Comparison of ENCODE assay signal across 8 cellular contexts in genomic region chr2:239401450-239402227, GRCh38. TPM values are rescaled to one million over a fixed set of nuclear protein-coding genes. Genes with fewer than 3 reads are reported as not detected.
DNase-seq lines count a peak whose midpoint lies in the region; ATAC-seq and TF ChIP-seq lines count a peak whose summit lies in the region.

No MANE protein-coding gene starts in this region.

- under 1% methylated on average over 86 of the region's 86 CpGs for WGBS in liver

- H3K27me3 ChIP-seq in liver (ENCODE audit: control insufficient read depth in 4 of 4, insufficient read depth in 4 of 4, low read length in 3 of 4) = no peaks in the 10 kb centered on the region

- peak overlapping the region; percentile 86 for H3K4me3 Mint-ChIP-seq in dendritic cell treated with granulocyte-macrophage colony-stimulating factor and Interleukin-4, amounts not matched to agents 40 ng/mL and 50 ng/mL, for 4 days

- intact Hi-C loops in dendritic cell treated with granulocyte-macrophage colony-stimulating factor and Interleukin-4, amounts not matched to agents 40 ng/mL and 50 ng/mL, for 4 days (cut with micrococcal nuclease) = loop anchor here (2.0 to 5.0 kb wide), 2 partner anchors 36 to 135 kb away; no protein-coding TSS in a partner anchor

- peaks cover 11% of the 10 kb centered on the region for H3K36me3 Mint-ChIP-seq in dendritic cell treated with granulocyte-macrophage colony-stimulating factor and Interleukin-4, amounts not matched to agents 40 ng/mL and 50 ng/mL, for 4 days (ENCODE audit: low read depth)

- H3K9me3 Mint-ChIP-seq in dendritic cell treated with granulocyte-macrophage colony-stimulating factor and Interleukin-4, amounts not matched to agents 40 ng/mL and 50 ng/mL, for 4 days = no peaks in the 10 kb centered on the region

- H3K27me3 Mint-ChIP-seq in dendritic cell treated with granulocyte-macrophage colony-stimulating factor and Interleukin-4, amounts not matched to agents 40 ng/mL and 50 ng/mL, for 4 days = peaks cover 3% of the 10 kb centered on the region

- peaks cover 1 to 20% (median 11%) of the 10 kb centered on the region in 4 donors for H3K4me1 ChIP-seq in liver (ENCODE audit: control insufficient read depth in 4 of 4, insufficient read depth in 4 of 4, low read length in 3 of 4)

- no peak for TF ChIP-seq CTCF in liver (IDR thresholded peaks at IDR 0.05; ENCODE audit: low read depth, low read length, missing input control)

- H3K4me3 ChIP-seq in liver (ENCODE audit: low read depth in 1 of 3, low read length in 3 of 3) = peak overlapping the region; percentile 65 to 87 (median 73)

- H3K9me3 ChIP-seq in liver (ENCODE audit: control insufficient read depth in 4 of 4, low read length in 3 of 4) = no peaks in the 10 kb centered on the region

- peak overlapping the region; percentile 97 to 100 for H3K27ac ChIP-seq in liver (ENCODE audit: low read depth in 1 of 2, low read length in 2 of 2)

- peak overlapping the region; percentile 88 to 94 for H3K9ac ChIP-seq in liver (ENCODE audit: low read depth in 1 of 2, low read length in 2 of 2)

- peaks cover 38% of the 10 kb centered on the region for H3K4me1 Mint-ChIP-seq in dendritic cell treated with granulocyte-macrophage colony-stimulating factor and Interleukin-4, amounts not matched to agents 40 ng/mL and 50 ng/mL, for 4 days (ENCODE audit: low read depth)

- peak; percentile 45 for ATAC-seq in GM19328 (IDR thresholded peaks at IDR 0.05; ENCODE audit: unreplicated experiment)
- peak; percentile 62 for ATAC-seq in HG03460 (IDR thresholded peaks at IDR 0.05; ENCODE audit: unreplicated experiment)

- DNase-seq in CD1c-positive myeloid dendritic cell (ENCODE audit: extremely low spot score) (peak; percentile 98), NCI-H524 (lab: John Stamatoyannopoulos, UW) (peak; percentile 90 to 92)
- DNase-seq in activated CD4-positive, alpha-beta T cell treated with anti-CD3 and anti-CD28 coated beads for 4 hours = peak; percentile 90 to 96
- peak; percentile 89 for DNase-seq in stimulated activated CD4-positive, alpha-beta T cell treated with anti-CD3 and anti-CD28 coated beads, Interleukin-2, amount 100 ng/mL, for 48 hours

- peak; percentile 10 to 26 for TF ChIP-seq RAD21 in liver (IDR thresholded peaks at IDR 0.05)

- H3K36me3 ChIP-seq in liver (ENCODE audit: control insufficient read depth in 4 of 4, insufficient read depth in 3 of 4, low read depth in 1 of 4, low read length in 3 of 4) = no peaks in the 10 kb centered on the region

- H3K27ac Mint-ChIP-seq in dendritic cell treated with granulocyte-macrophage colony-stimulating factor and Interleukin-4, amounts not matched to agents 40 ng/mL and 50 ng/mL, for 4 days = peak overlapping the region; percentile 100

TF ChIP-seq in liver, 16 proteins besides CTCF, POLR2A, EP300 and RAD21:
- TF ChIP-seq YY1 (IDR thresholded peaks at IDR 0.05) (peak; percentile 99), GABPA (IDR thresholded peaks at IDR 0.05 in 1 of 2, conservative IDR thresholded peaks at IDR 0.05 in 1 of 2) (peak in 1 of 2 donors; percentile 2), HNF4A (conservative IDR thresholded peaks at IDR 0.05) (peak in 1 of 2 donors; percentile 17), SP1 (IDR thresholded peaks at IDR 0.05) (peak; percentile 6), RXRA (IDR thresholded peaks at IDR 0.05) (no peak), TAF1 (conservative IDR thresholded peaks at IDR 0.05) (peak; percentile 62)

RNA-seq across cellular contexts. Expression of gene HDAC4, which starts 0.8 kb away (rescaled TPM):
- 10 to 100 TPM in 1 of 2 donors, 1 to 10 TPM in 1; 5.4 to 37.2 TPM for total RNA-seq in liver
- 1 to 10 TPM; 2.9 to 3.3 TPM for polyA plus RNA-seq in liver

Comparison
In these comparisons a context has a peak if more than half of its experiments do, and no peak if none do; other contexts are left out.
1. Peak in every context shown above with its lines: DNase-seq, ATAC-seq, H3K4me3 ChIP-seq and H3K27ac ChIP-seq.